8 cellular contexts compared by ENCODE assay signal in genomic region chr1:176897350-176898236, GRCh38.
DNase-seq lines count a peak whose midpoint lies in the region; ATAC-seq and TF ChIP-seq lines count a peak whose summit lies in the region.

No MANE protein-coding gene starts in this region.

- peak overlapping the region; percentile 42; the same call in 1 of the 2 replicates for H2AFZ ChIP-seq in SK-N-SH (ENCODE audit: low read depth)

- CTCF ChIA-PET in SK-N-SH (lab: Yijun Ruan, JAX), result interaction anchor here (0.6 to 8.0 kb wide), 99 partner anchors 9 to 1154 kb away, joined by 3 to 131 read pairs (median 4); partner anchors contain the start of gene ASTN1

- no peak overlapping the region for H3K4me3 ChIP-seq in NB4 (ENCODE audit: low read depth, low read length)
- peak overlapping the region; percentile 22 to 50; a peak in 2 of 4 replicates for H3K4me3 ChIP-seq in SK-N-SH (ENCODE audit: low read depth in 2 of 2, low read length in 1 of 2)

- no peaks in the 10 kb centered on the region; the same call in 1 of the 2 replicates for H3K27me3 ChIP-seq in SK-N-SH (ENCODE audit: insufficient read depth)

- no peak for TF ChIP-seq EP300 in SK-N-SH (IDR thresholded peaks at IDR 0.05; ENCODE audit: borderline replicate concordance in 1 of 2, low read depth in 1 of 2, low read length in 1 of 2)

- H3K9me2 ChIP-seq in SK-N-SH, result no peaks in the 10 kb centered on the region

- H3K9me3 ChIP-seq in SK-N-SH, result no peaks in the 10 kb centered on the region

- no peaks in the 10 kb centered on the region for H3K36me3 ChIP-seq in SK-N-SH (replicated peaks in 1 of 2; ENCODE audit: control insufficient read depth in 1 of 2, insufficient read depth in 2 of 2, low read length in 1 of 2)

- ATAC-seq in GM21786 (IDR thresholded peaks at IDR 0.05; ENCODE audit: unreplicated experiment) (peak; percentile 64), left lobe of liver (peak; percentile 81), GM18858 (IDR thresholded peaks at IDR 0.05; ENCODE audit: unreplicated experiment) (no peak)

- DNase-seq in Daoy (ENCODE audit: low read depth), result peak; percentile 64
- DNase-seq in NB4 (ENCODE audit: low read depth), result peak; percentile 60
- peak; percentile 79 for DNase-seq in SK-N-SH
- peak; percentile 55 for DNase-seq in left lobe of liver (ENCODE audit: low spot score)
- peak; percentile 7 to 18 for DNase-seq in stimulated activated CD8-positive, alpha-beta memory T cell treated with anti-CD3 and anti-CD28 coated beads, Interleukin-7, amount 100 ng/mL, for 48 hours (ENCODE audit: extremely low read depth in 1 of 2, low read depth in 1 of 2)

- H3K9ac ChIP-seq in SK-N-SH, result no peak overlapping the region

- POLR2A ChIA-PET in SK-N-SH (lab: Yijun Ruan, JAX), result interaction anchor here (0.6 kb wide), 1 partner anchor 682 kb away, joined by 3 read pairs; no protein-coding TSS in a partner anchor

- TF ChIP-seq CTCF in NB4 (IDR thresholded peaks at IDR 0.05; ENCODE audit: low read depth, low read length) (peak; percentile 76), SK-N-SH (IDR thresholded peaks at IDR 0.05) (peak; percentile 94)

- peak; percentile 87 for TF ChIP-seq RAD21 in SK-N-SH (IDR thresholded peaks at IDR 0.05; ENCODE audit: low read length)

- no peak for TF ChIP-seq POLR2A in NB4 (IDR thresholded peaks at IDR 0.05; ENCODE audit: extremely low read depth, insufficient read length)

- H3K4me1 ChIP-seq in SK-N-SH (ENCODE audit: control insufficient read depth in 1 of 2, insufficient read depth in 2 of 2, low read depth in 1 of 2, low read length in 1 of 2), result peaks cover 0 to 12% of the 10 kb centered on the region in 2 experiments; a peak in 2 of 4 replicates

- H3K79me2 ChIP-seq in SK-N-SH (ENCODE audit: insufficient read depth), result no peaks in the 10 kb centered on the region

- H3F3A ChIP-seq in SK-N-SH (replicated peaks; ENCODE audit: insufficient read depth), result no peaks in the 10 kb centered on the region

- peak overlapping the region in 1 of 2 experiments; percentile 81; a peak in 2 of 4 replicates for H3K27ac ChIP-seq in SK-N-SH (ENCODE audit: low read depth in 2 of 2, low read length in 1 of 2)
- peak overlapping the region; percentile 3 for H3K27ac ChIP-seq in cingulate gyrus (ENCODE audit: low read depth, low read length)

- peak overlapping the region; percentile 65 for H3K4me2 ChIP-seq in SK-N-SH

- WGBS in SK-N-SH (ENCODE audit: low lambda C conversion rate), result 7% methylated on average over 25 of the region's 25 CpGs

- H4K20me1 ChIP-seq in SK-N-SH (ENCODE audit: insufficient read depth), result no peaks in the 10 kb centered on the region

TF ChIP-seq in SK-N-SH, 30 proteins besides CTCF, POLR2A, EP300 and RAD21:
- TF ChIP-seq RFX5 (IDR thresholded peaks at IDR 0.05; ENCODE audit: low read length) (peak; percentile 21; the same call in 1 of the 2 replicates), TEAD4 (IDR thresholded peaks at IDR 0.05; ENCODE audit: borderline replicate concordance, insufficient read depth) (no peak), ELF1 (IDR thresholded peaks at IDR 0.05) (no peak), TCF12 (IDR thresholded peaks at IDR 0.05) (no peak), RCOR1 (IDR thresholded peaks at IDR 0.05; ENCODE audit: low read length) (no peak), PBX3 (IDR thresholded peaks at IDR 0.05) (no peak), YY1 (IDR thresholded peaks at IDR 0.05; ENCODE audit: low read depth) (no peak), MEF2A (IDR thresholded peaks at IDR 0.05; ENCODE audit: borderline replicate concordance, low read depth) (no peak), GABPA (IDR thresholded peaks at IDR 0.05; ENCODE audit: low read depth) (no peak), EZH2phosphoT487 (IDR thresholded peaks at IDR 0.05; ENCODE audit: borderline replicate concordance, low read depth) (no peak), NFIC (IDR thresholded peaks at IDR 0.05; ENCODE audit: borderline replicate concordance) (no peak), SMC3 (IDR thresholded peaks at IDR 0.05; ENCODE audit: low read depth, low read length) (peak; percentile 85), FOSL2 (IDR thresholded peaks at IDR 0.05; ENCODE audit: borderline replicate concordance, low read depth) (no peak), CHD2 (IDR thresholded peaks at IDR 0.05; ENCODE audit: low read length, partially characterized antibody) (no peak), RXRA (IDR thresholded peaks at IDR 0.05; ENCODE audit: borderline replicate concordance, low read depth) (no peak), IRF3 (IDR thresholded peaks at IDR 0.05; ENCODE audit: low read depth, low read length) (no peak), ZBTB33 (IDR thresholded peaks at IDR 0.05; ENCODE audit: borderline replicate concordance, low read depth) (no peak), NRF1 (IDR thresholded peaks at IDR 0.05; ENCODE audit: low read depth, low read length) (no peak), MXI1 (IDR thresholded peaks at IDR 0.05; ENCODE audit: low read depth, low read length) (peak; percentile 66; the same call in 1 of the 2 replicates), SIN3A (IDR thresholded peaks at IDR 0.05; ENCODE audit: borderline replicate concordance, low read depth, low read length) (no peak), FOXJ3 (CRISPR knock-in tag; IDR thresholded peaks at IDR 0.05) (no peak)
- TF ChIP-seq, protein P1, sequence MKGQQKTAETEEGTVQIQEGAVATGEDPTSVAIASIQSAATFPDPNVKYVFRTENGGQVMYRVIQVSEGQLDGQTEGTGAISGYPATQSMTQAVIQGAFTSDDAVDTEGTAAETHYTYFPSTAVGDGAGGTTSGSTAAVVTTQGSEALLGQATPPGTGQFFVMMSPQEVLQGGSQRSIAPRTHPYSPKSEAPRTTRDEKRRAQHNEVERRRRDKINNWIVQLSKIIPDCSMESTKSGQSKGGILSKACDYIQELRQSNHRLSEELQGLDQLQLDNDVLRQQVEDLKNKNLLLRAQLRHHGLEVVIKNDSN (IDR thresholded peaks at IDR 0.05; ENCODE audit: borderline replicate concordance, low read depth), result no peak
- TF ChIP-seq, protein P2, sequence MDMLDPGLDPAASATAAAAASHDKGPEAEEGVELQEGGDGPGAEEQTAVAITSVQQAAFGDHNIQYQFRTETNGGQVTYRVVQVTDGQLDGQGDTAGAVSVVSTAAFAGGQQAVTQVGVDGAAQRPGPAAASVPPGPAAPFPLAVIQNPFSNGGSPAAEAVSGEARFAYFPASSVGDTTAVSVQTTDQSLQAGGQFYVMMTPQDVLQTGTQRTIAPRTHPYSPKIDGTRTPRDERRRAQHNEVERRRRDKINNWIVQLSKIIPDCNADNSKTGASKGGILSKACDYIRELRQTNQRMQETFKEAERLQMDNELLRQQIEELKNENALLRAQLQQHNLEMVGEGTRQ (IDR thresholded peaks at IDR 0.05; ENCODE audit: borderline replicate concordance, low read depth, low read length), result no peak

Comparison
In these comparisons a context has a peak if more than half of its experiments do, and no peak if none do; other contexts are left out.
1. DNase-seq: peak in every context shown above with its lines; median percentile 79 in SK-N-SH; 64 in Daoy; 60 in NB4; 55 in left lobe of liver; 12 in stimulated activated CD8-positive, alpha-beta memory T cell treated with anti-CD3 and anti-CD28 coated beads, Interleukin-7, amount 100 ng/mL, for 48 hours.